Comparison of ENCODE assay signal across 23 cellular contexts in genomic region chr17:65185060-65185459, GRCh38. TPM values are rescaled to one million over a fixed set of nuclear protein-coding genes. Genes with fewer than 3 reads are reported as not detected.
DNase-seq lines count a peak whose midpoint lies in the region; ATAC-seq lines count a peak whose summit lies in the region.
"Had no signal": no experiment of that assay in that cellular context is flagged by ENCODE, and none has a peak within 500 bp of the region (broad histone marks: within the 10 kb centered on the region; RNA-seq: fewer than 3 reads in every experiment).

No MANE protein-coding gene starts in this region.

- CTCF ChIA-PET in activated CD8-positive, alpha-beta memory T cell treated with anti-CD3 and anti-CD28 coated beads, Interleukin-2, amount 10 ng/mL, durations not matched to agents 7 days and 5 days (lab: Charles Lee), result interaction anchor here (0.7 to 2.6 kb wide), 4 partner anchors 9 to 48 kb away, joined by 3 to 15 read pairs (median 5); partner anchors contain the start of gene RGS9

- H3K27ac ChIP-seq in iPS-20b (ENCODE audit: low read length), result no peak overlapping the region
- H3K27ac ChIP-seq: cardiac muscle cell, neutrophil, psoas muscle, upper lobe of right lung had no signal

- H3K36me3 Mint-ChIP-seq in activated CD8-positive, alpha-beta memory T cell treated with anti-CD3 and anti-CD28 coated beads, Interleukin-2, amount 10 ng/mL, durations not matched to agents 7 days and 5 days, result no peaks in the 10 kb centered on the region
- H3K36me3 Mint-ChIP-seq in T-helper 17 cell (ENCODE audit: low read depth), result no peaks in the 10 kb centered on the region
- no peaks in the 10 kb centered on the region for H3K36me3 Mint-ChIP-seq in stimulated activated memory B cell treated with anti-CD40 and anti-IgM and Interleukin-4, amounts not matched to agents 10 μg/mL and 1 μg/mL and 100 μg/mL, for 72 hours

- peaks cover 48% of the 10 kb centered on the region for H3K4me1 Mint-ChIP-seq in activated CD8-positive, alpha-beta memory T cell treated with anti-CD3 and anti-CD28 coated beads, Interleukin-2, amount 10 ng/mL, durations not matched to agents 7 days and 5 days
- peaks cover 37% of the 10 kb centered on the region for H3K4me1 Mint-ChIP-seq in T-helper 17 cell
- peaks cover 50% of the 10 kb centered on the region for H3K4me1 Mint-ChIP-seq in stimulated activated memory B cell treated with anti-CD40 and anti-IgM and Interleukin-4, amounts not matched to agents 10 μg/mL and 1 μg/mL and 100 μg/mL, for 72 hours

- no peaks in the 10 kb centered on the region for H3K9me3 Mint-ChIP-seq in activated CD8-positive, alpha-beta memory T cell treated with anti-CD3 and anti-CD28 coated beads, Interleukin-2, amount 10 ng/mL, durations not matched to agents 7 days and 5 days (ENCODE audit: low read depth)
- H3K9me3 Mint-ChIP-seq in stimulated activated memory B cell treated with anti-CD40 and anti-IgM and Interleukin-4, amounts not matched to agents 10 μg/mL and 1 μg/mL and 100 μg/mL, for 72 hours, result no peaks in the 10 kb centered on the region
- H3K9me3 Mint-ChIP-seq: activated B cell treated with CpG ODN at 0.5 μM for 24 hours; dendritic cell treated with granulocyte-macrophage colony-stimulating factor and Interleukin-4, amounts not matched to agents 40 ng/mL and 50 ng/mL, for 4 days; HFFc6; IgD-negative memory B cell had no signal

- H3K4me3 ChIP-seq in iPS-20b (ENCODE audit: low read length), result no peak overlapping the region
- H3K4me3 ChIP-seq: cardiac muscle cell, psoas muscle, upper lobe of right lung had no signal

- H3K27ac Mint-ChIP-seq in activated CD8-positive, alpha-beta memory T cell treated with anti-CD3 and anti-CD28 coated beads, Interleukin-2, amount 10 ng/mL, durations not matched to agents 7 days and 5 days, result peak overlapping the region; percentile 58
- peak overlapping the region; percentile 92 for H3K27ac Mint-ChIP-seq in T-helper 17 cell
- H3K27ac Mint-ChIP-seq in stimulated activated memory B cell treated with anti-CD40 and anti-IgM and Interleukin-4, amounts not matched to agents 10 μg/mL and 1 μg/mL and 100 μg/mL, for 72 hours, result peak overlapping the region; percentile 23
- H3K27ac Mint-ChIP-seq: activated B cell treated with CpG ODN at 0.5 μM for 24 hours; dendritic cell treated with granulocyte-macrophage colony-stimulating factor and Interleukin-4, amounts not matched to agents 40 ng/mL and 50 ng/mL, for 4 days; HFFc6; IgD-negative memory B cell had no signal

- H3K9me3 ChIP-seq in T-helper 17 cell (ENCODE audit: control insufficient read depth, low read length, poor library complexity, severe bottlenecking) (no peaks in the 10 kb centered on the region), iPS-20b (ENCODE audit: insufficient read depth, low read depth, low read length) (no peaks in the 10 kb centered on the region)
- H3K9me3 ChIP-seq: neutrophil, psoas muscle, upper lobe of right lung had no signal

- ATAC-seq in activated CD8-positive, alpha-beta memory T cell treated with anti-CD3 and anti-CD28 coated beads, Interleukin-2, amount 10 ng/mL, durations not matched to agents 7 days and 5 days, result no peak
- ATAC-seq in T-helper 17 cell, result no peak
- no peak for ATAC-seq in stimulated activated memory B cell treated with anti-CD40 and anti-IgM and Interleukin-4, amounts not matched to agents 10 μg/mL and 1 μg/mL and 100 μg/mL, for 72 hours
- ATAC-seq: psoas muscle, upper lobe of right lung had no signal

- peak overlapping the region; percentile 60; the same call in 1 of the 2 replicates for H3K9ac ChIP-seq in iPS-20b (ENCODE audit: low read depth, low read length)

- no peaks in the 10 kb centered on the region for H3K27me3 ChIP-seq in iPS-20b (ENCODE audit: insufficient read depth, low read length)
- H3K27me3 ChIP-seq: cardiac muscle cell, neutrophil, upper lobe of right lung had no signal

- H3K4me1 ChIP-seq in iPS-20b (ENCODE audit: insufficient read depth, low read length), result peaks cover 30% of the 10 kb centered on the region
- H3K4me1 ChIP-seq: psoas muscle had no signal

- no peak overlapping the region for H3K4me3 Mint-ChIP-seq in activated CD8-positive, alpha-beta memory T cell treated with anti-CD3 and anti-CD28 coated beads, Interleukin-2, amount 10 ng/mL, durations not matched to agents 7 days and 5 days
- H3K4me3 Mint-ChIP-seq in T-helper 17 cell, result peak overlapping the region; percentile 43
- H3K4me3 Mint-ChIP-seq in stimulated activated memory B cell treated with anti-CD40 and anti-IgM and Interleukin-4, amounts not matched to agents 10 μg/mL and 1 μg/mL and 100 μg/mL, for 72 hours, result no peak overlapping the region
- H3K4me3 Mint-ChIP-seq: activated B cell treated with CpG ODN at 0.5 μM for 24 hours; dendritic cell treated with granulocyte-macrophage colony-stimulating factor and Interleukin-4, amounts not matched to agents 40 ng/mL and 50 ng/mL, for 4 days; HFFc6; IgD-negative memory B cell had no signal

- DNase-seq in activated CD8-positive, alpha-beta memory T cell treated with anti-CD3 and anti-CD28 coated beads, Interleukin-2, amount 10 ng/mL, durations not matched to agents 7 days and 5 days, result no peak
- no peak for DNase-seq in activated CD8-positive, alpha-beta memory T cell treated with anti-CD3 and anti-CD28 coated beads, Interleukin-2, amount 50 U/mL, for 4 hours
- DNase-seq in T-helper 17 cell (no peak), NCI-H1694 (lab: John Stamatoyannopoulos, UW) (no peak), DMS53 (lab: John Stamatoyannopoulos, UW) (no peak), NCI-H1092 (lab: John Stamatoyannopoulos, UW) (no peak)
- DNase-seq: activated B cell treated with CpG ODN at 0.5 μM for 24 hours; activated naive CD4-positive, alpha-beta T cell treated with anti-CD3 and anti-CD28 coated beads, Interleukin-2, amount 50 U/mL, for 16 hours; amygdala; C1 segment of cervical spinal cord; HFFc6; islet precursor cell; NCI-H1105; NCI-H2029 treated with DMSO at 0.1 percent for 48 hours; NCI-H774; psoas muscle; upper lobe of right lung had no signal

- H3K27me3 Mint-ChIP-seq in activated CD8-positive, alpha-beta memory T cell treated with anti-CD3 and anti-CD28 coated beads, Interleukin-2, amount 10 ng/mL, durations not matched to agents 7 days and 5 days, result peaks cover 5% of the 10 kb centered on the region
- H3K27me3 Mint-ChIP-seq in T-helper 17 cell, result no peaks in the 10 kb centered on the region
- H3K27me3 Mint-ChIP-seq in stimulated activated memory B cell treated with anti-CD40 and anti-IgM and Interleukin-4, amounts not matched to agents 10 μg/mL and 1 μg/mL and 100 μg/mL, for 72 hours, result peaks cover 29% of the 10 kb centered on the region
- H3K27me3 Mint-ChIP-seq: activated B cell treated with CpG ODN at 0.5 μM for 24 hours had no signal

- H3K36me3 ChIP-seq in iPS-20b (ENCODE audit: insufficient read depth, low read depth, low read length), result no peaks in the 10 kb centered on the region
- H3K36me3 ChIP-seq: cardiac muscle cell, neutrophil, upper lobe of right lung had no signal

RNA-seq across cellular contexts. Expression of gene RGS9, which starts 47.9 kb away (rescaled TPM):
- 10 to 100 TPM in 1 of 2 experiments, 1 to 10 TPM in 1; 4.7 to 16.0 TPM for total RNA-seq in activated CD8-positive, alpha-beta memory T cell treated with anti-CD3 and anti-CD28 coated beads, Interleukin-2, amount 10 ng/mL, durations not matched to agents 7 days and 5 days
- total RNA-seq in T-helper 17 cell, result 1 to 10 TPM; 1.7 to 4.2 TPM

Comparison
In these comparisons a context has a peak if more than half of its experiments do, and no peak if none do; other contexts are left out.
1. H3K27ac Mint-ChIP-seq: peak in every context shown above with its lines; median percentile 92 in T-helper 17 cell; 58 in activated CD8-positive, alpha-beta memory T cell treated with anti-CD3 and anti-CD28 coated beads, Interleukin-2, amount 10 ng/mL, durations not matched to agents 7 days and 5 days; 23 in stimulated activated memory B cell treated with anti-CD40 and anti-IgM and Interleukin-4, amounts not matched to agents 10 μg/mL and 1 μg/mL and 100 μg/mL, for 72 hours.